16 cellular contexts compared by ENCODE assay signal in genomic region chr10:78761241-78761825, GRCh38.
"Had no signal": no experiment of that assay in that cellular context is flagged by ENCODE, and none has a peak within 500 bp of the region (broad histone marks: within the 10 kb centered on the region; RNA-seq: fewer than 3 reads in every experiment).

No MANE protein-coding gene starts in this region.

- H3K4me3 Mint-ChIP-seq: activated CD4-positive, alpha-beta T cell treated with anti-CD3 and anti-CD28 coated beads, Interleukin-2, amount 10 ng/mL, durations not matched to agents 7 days and 5 days; activated CD8-positive, alpha-beta memory T cell treated with anti-CD3 and anti-CD28 coated beads, Interleukin-2, amount 10 ng/mL, durations not matched to agents 7 days and 5 days; activated CD8-positive, alpha-beta T cell treated with anti-CD3 and anti-CD28 coated beads for 36 hours; activated naive CD4-positive, alpha-beta T cell treated with anti-CD3 and anti-CD28 coated beads, Interleukin-2, amount 50 U/mL, for 24 hours had no signal

- H3K27ac ChIP-seq: adrenal gland, ascending aorta, coronary artery, epithelial cell of prostate, gastroesophageal sphincter had no signal

- H3K9me3 Mint-ChIP-seq: activated CD4-positive, alpha-beta T cell treated with anti-CD3 and anti-CD28 coated beads, Interleukin-2, amount 10 ng/mL, durations not matched to agents 7 days and 5 days; activated CD8-positive, alpha-beta T cell treated with anti-CD3 and anti-CD28 coated beads for 36 hours; activated naive CD4-positive, alpha-beta T cell treated with anti-CD3 and anti-CD28 coated beads, Interleukin-2, amount 50 U/mL, for 24 hours had no signal

- FAIRE-seq: islet of Langerhans, small intestine had no signal

- DNase-seq: activated CD4-positive, alpha-beta T cell treated with anti-CD3 and anti-CD28 coated beads, Interleukin-2, amount 10 ng/mL, durations not matched to agents 7 days and 5 days; activated CD8-positive, alpha-beta memory T cell treated with anti-CD3 and anti-CD28 coated beads, Interleukin-2, amount 10 ng/mL, durations not matched to agents 7 days and 5 days; activated CD8-positive, alpha-beta T cell treated with anti-CD3 and anti-CD28 coated beads for 36 hours; activated gamma-delta T cell treated with Interleukin-2 at 50 U/mL for 16 hours; adrenal gland; central memory CD4-positive, alpha-beta T cell; left cardiac atrium; small intestine; stimulated activated CD4-positive, alpha-beta T cell treated with anti-CD3 and anti-CD28 coated beads, Interleukin-2, amount 100 ng/mL, for 48 hours; stimulated activated naive CD4-positive, alpha-beta T cell treated with Interleukin-2 at 50 U/mL for 16 hours had no signal

- H3K27me3 Mint-ChIP-seq: activated CD4-positive, alpha-beta T cell treated with anti-CD3 and anti-CD28 coated beads, Interleukin-2, amount 10 ng/mL, durations not matched to agents 7 days and 5 days; activated CD8-positive, alpha-beta memory T cell treated with anti-CD3 and anti-CD28 coated beads, Interleukin-2, amount 10 ng/mL, durations not matched to agents 7 days and 5 days; activated naive CD4-positive, alpha-beta T cell treated with anti-CD3 and anti-CD28 coated beads, Interleukin-2, amount 50 U/mL, for 24 hours had no signal

- H3K27ac Mint-ChIP-seq: activated CD4-positive, alpha-beta T cell treated with anti-CD3 and anti-CD28 coated beads, Interleukin-2, amount 10 ng/mL, durations not matched to agents 7 days and 5 days; activated CD8-positive, alpha-beta memory T cell treated with anti-CD3 and anti-CD28 coated beads, Interleukin-2, amount 10 ng/mL, durations not matched to agents 7 days and 5 days; activated CD8-positive, alpha-beta T cell treated with anti-CD3 and anti-CD28 coated beads for 36 hours; activated naive CD4-positive, alpha-beta T cell treated with anti-CD3 and anti-CD28 coated beads, Interleukin-2, amount 50 U/mL, for 24 hours had no signal

- H3K36me3 Mint-ChIP-seq: activated CD8-positive, alpha-beta memory T cell treated with anti-CD3 and anti-CD28 coated beads, Interleukin-2, amount 10 ng/mL, durations not matched to agents 7 days and 5 days; activated naive CD4-positive, alpha-beta T cell treated with anti-CD3 and anti-CD28 coated beads, Interleukin-2, amount 50 U/mL, for 24 hours had no signal
